Comparison of ENCODE assay signal across 18 cellular contexts in genomic region chr20:36228809-36229208, GRCh38.
"Had no signal": no experiment of that assay in that cellular context is flagged by ENCODE, and none has a peak within 500 bp of the region (broad histone marks: within the 10 kb centered on the region; RNA-seq: fewer than 3 reads in every experiment).

No MANE protein-coding gene starts in this region.

- ATAC-seq: esophagus mucosa; gastroesophageal sphincter; left cardiac atrium; lower lobe of right lung; natural killer cell treated with Interleukin-12 subunit alpha and Interleukin-12 subunit beta and Interleukin-15 and Interleukin-18, amount 100 ng/mL, for 72 hours; right cardiac atrium had no signal

- H3K4me1 Mint-ChIP-seq: memory B cell, mesothelial cell of epicardium, neural progenitor cell had no signal

- H3K27ac Mint-ChIP-seq: memory B cell; mesothelial cell of epicardium; natural killer cell treated with Interleukin-12 subunit alpha and Interleukin-12 subunit beta and Interleukin-15 and Interleukin-18, amount 100 ng/mL, for 72 hours; neural progenitor cell had no signal

- FAIRE-seq: endometrium, kidney had no signal

- H3K9me3 Mint-ChIP-seq: memory B cell; mesothelial cell of epicardium; natural killer cell treated with Interleukin-12 subunit alpha and Interleukin-12 subunit beta and Interleukin-15 and Interleukin-18, amount 100 ng/mL, for 72 hours; neural progenitor cell had no signal

- DNase-seq: effector memory CD4-positive, alpha-beta T cell; glutamatergic neuron; kidney; left cardiac atrium; left ventricle myocardium inferior; lower lobe of right lung; nucleus accumbens; ovary; right cardiac atrium; stimulated activated CD4-positive, alpha-beta T cell treated with anti-CD3 and anti-CD28 coated beads, Interleukin-2, amount 100 ng/mL, for 48 hours; stimulated activated naive CD4-positive, alpha-beta T cell treated with Interleukin-2 at 50 U/mL for 16 hours had no signal

- H3K4me3 Mint-ChIP-seq: memory B cell; mesothelial cell of epicardium; natural killer cell treated with Interleukin-12 subunit alpha and Interleukin-12 subunit beta and Interleukin-15 and Interleukin-18, amount 100 ng/mL, for 72 hours; neural progenitor cell had no signal

- H3K36me3 Mint-ChIP-seq: memory B cell; natural killer cell treated with Interleukin-12 subunit alpha and Interleukin-12 subunit beta and Interleukin-15 and Interleukin-18, amount 100 ng/mL, for 72 hours; neural progenitor cell had no signal
